Comparison of ENCODE assay signal across 24 cellular contexts in the genomic region with DNA sequence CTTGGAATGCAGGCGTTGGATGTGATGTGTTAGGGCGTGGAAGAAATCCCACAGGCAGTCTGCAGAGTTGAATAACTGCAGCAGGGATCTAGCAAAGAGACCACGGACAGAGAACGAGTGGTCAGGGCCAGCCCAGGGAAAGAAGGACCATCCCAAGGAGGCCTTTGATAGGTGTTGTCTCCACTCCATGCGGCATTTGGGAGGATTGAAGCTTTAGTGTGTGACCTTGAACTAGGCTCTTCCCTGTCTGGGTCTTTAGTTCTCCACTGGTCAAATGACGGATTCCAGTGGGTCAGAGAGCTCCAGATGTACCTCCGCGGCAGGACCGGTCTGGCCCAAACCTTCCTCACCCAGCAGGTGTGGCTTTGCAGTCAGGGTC. TPM values are rescaled to one million over a fixed set of nuclear protein-coding genes. Genes with fewer than 3 reads are reported as not detected.
"Had no signal": no experiment of that assay in that cellular context is flagged by ENCODE, and none has a peak within 500 bp of the region (broad histone marks: within the 10 kb centered on the region; RNA-seq: fewer than 3 reads in every experiment).

No MANE protein-coding gene starts in this region.

- DNase-seq: central memory CD4-positive, alpha-beta T cell; effector CD8-positive, alpha-beta T cell; gastrocnemius medialis; left cardiac atrium; left ventricle myocardium superior; mesenchymal stem cell; naive thymus-derived CD4-positive, alpha-beta T cell; pancreas; stimulated activated CD4-positive, alpha-beta T cell treated with anti-CD3 and anti-CD28 coated beads, Interleukin-12 subunit alpha, Interleukin-12 subunit beta, amount 100 ng/mL, for 4 hours; stimulated activated naive CD4-positive, alpha-beta T cell; stomach; substantia nigra had no signal

- H3K4me1 ChIP-seq: esophagus muscularis mucosa, pancreas had no signal

- H3K27ac Mint-ChIP-seq: naive thymus-derived CD4-positive, alpha-beta T cell; progenitor cell of endocrine pancreas; type B pancreatic cell had no signal

- H3K27me3 Mint-ChIP-seq: progenitor cell of endocrine pancreas, type B pancreatic cell had no signal

- H3K4me3 ChIP-seq: coronary artery, esophagus muscularis mucosa, gastrocnemius medialis, lung, pancreas, skin epidermis, stomach had no signal

- H3K36me3 Mint-ChIP-seq: naive thymus-derived CD4-positive, alpha-beta T cell had no signal

- H3K36me3 ChIP-seq: esophagus muscularis mucosa, gastrocnemius medialis, neutrophil, pancreas, stomach had no signal

- H3K27me3 ChIP-seq: gastrocnemius medialis, pancreas had no signal

- H3K9me3 ChIP-seq: gastrocnemius medialis, neutrophil, pancreas had no signal

- H3K4me3 Mint-ChIP-seq: naive thymus-derived CD4-positive, alpha-beta T cell; type B pancreatic cell had no signal

- FAIRE-seq: endometrium, keratinocyte, pancreas, urothelium cell line had no signal

- ATAC-seq: gastrocnemius medialis; left cardiac atrium; left ventricle myocardium superior; naive thymus-derived CD4-positive, alpha-beta T cell; pancreas; sciatic nerve had no signal

- H3K27ac ChIP-seq: coronary artery, epithelial cell of prostate, esophagus muscularis mucosa, gastrocnemius medialis, neutrophil, pancreas, skin epidermis, stomach had no signal

RNA-seq across cellular contexts. Expression of a gene that starts 18.4 kb away (rescaled TPM):
- polyA plus RNA-seq: naive thymus-derived CD4-positive, alpha-beta T cell had no signal
